ENCODE assay signal across 10 cellular contexts in the genomic region with DNA sequence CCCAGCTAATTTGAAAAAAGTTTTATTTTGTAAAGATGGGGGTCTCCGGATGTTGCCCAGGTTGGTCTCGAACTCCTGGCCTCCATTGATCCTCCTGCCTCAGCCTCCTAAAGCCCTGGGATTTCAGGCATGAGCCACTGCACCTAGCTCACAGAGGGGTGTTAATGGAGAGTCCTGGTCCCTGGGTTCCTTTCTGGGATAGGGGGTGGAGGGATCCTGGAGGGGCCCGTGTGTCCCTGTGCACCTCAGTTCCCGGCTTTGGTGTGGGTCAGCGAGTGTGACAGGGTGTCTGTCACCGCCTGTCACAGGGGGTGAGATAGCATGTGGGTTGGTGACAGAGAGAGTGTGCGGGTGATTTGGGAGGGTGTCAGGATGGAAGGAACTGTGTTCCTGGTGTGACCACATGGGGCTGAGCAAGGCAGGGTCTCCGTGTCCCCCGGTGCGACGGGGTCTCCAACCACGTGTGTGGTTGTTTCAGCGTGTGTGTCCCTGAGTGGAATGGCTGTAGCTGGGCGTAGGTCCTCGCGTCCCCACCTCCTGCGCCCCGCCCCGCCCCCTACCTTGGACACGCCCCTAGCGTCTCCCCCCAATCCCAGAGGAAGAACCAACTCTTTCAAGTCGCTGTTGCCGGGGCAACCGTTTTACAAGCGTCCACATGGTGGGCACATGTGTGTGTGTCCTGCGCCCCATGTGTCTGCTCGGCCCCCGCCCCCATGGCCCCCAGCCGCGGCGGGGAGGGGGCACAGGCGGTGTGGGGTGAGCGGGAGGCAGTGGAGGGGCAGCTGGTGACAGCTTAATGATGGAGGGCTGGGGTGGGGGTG. TPM values are rescaled to one million over a fixed set of nuclear protein-coding genes. Genes with fewer than 3 reads are reported as not detected.
DNase-seq lines count a peak whose midpoint lies in the region; ATAC-seq, FAIRE-seq and TF ChIP-seq lines count a peak whose summit lies in the region.
"Had no signal": no experiment of that assay in that cellular context is flagged by ENCODE, and none has a peak within 500 bp of the region (broad histone marks: within the 10 kb centered on the region; RNA-seq: fewer than 3 reads in every experiment).

No MANE protein-coding gene starts in this region.

- no peaks in the 10 kb centered on the region; the same call in 1 of the 2 replicates for H3F3A ChIP-seq in PC-9 (ENCODE audit: insufficient read depth, low read depth)

- no peak overlapping the region for H3K27ac ChIP-seq in kidney (ENCODE audit: low read depth in 2 of 2, low read length in 2 of 2)
- H3K27ac ChIP-seq in PC-9 = no peak overlapping the region

- H3K27me3 Mint-ChIP-seq in Calu3 (ENCODE audit: unreplicated experiment) (peaks cover 34% of the 10 kb centered on the region), HFFc6 (ENCODE audit: insufficient read depth) (peaks cover 27% of the 10 kb centered on the region)
- peaks cover 3% of the 10 kb centered on the region for H3K27me3 Mint-ChIP-seq in activated naive CD8-positive, alpha-beta T cell
- H3K27me3 Mint-ChIP-seq in activated T-cell treated with anti-CD3 and anti-CD28 coated beads, Interleukin-2, amount 50 U/mL, for 4 hours (ENCODE audit: low read depth) = peaks cover 36% of the 10 kb centered on the region

- H3K36me3 Mint-ChIP-seq in Calu3 (ENCODE audit: insufficient read depth, unreplicated experiment) (peaks cover 16% of the 10 kb centered on the region), HFFc6 (ENCODE audit: low read depth) (no peaks in the 10 kb centered on the region)
- H3K36me3 Mint-ChIP-seq in activated naive CD8-positive, alpha-beta T cell = no peaks in the 10 kb centered on the region
- no peaks in the 10 kb centered on the region for H3K36me3 Mint-ChIP-seq in activated T-cell treated with anti-CD3 and anti-CD28 coated beads, Interleukin-2, amount 50 U/mL, for 4 hours (ENCODE audit: insufficient read depth)

- H3K36me3 ChIP-seq in kidney (ENCODE audit: control insufficient read depth in 1 of 2, insufficient read depth in 2 of 2, low read length in 2 of 2) (no peaks in the 10 kb centered on the region), PC-9 (ENCODE audit: low read depth) (no peaks in the 10 kb centered on the region)

- H3K4me1 ChIP-seq in kidney (ENCODE audit: control insufficient read depth in 1 of 2, insufficient read depth in 1 of 2, low read depth in 1 of 2, low read length in 2 of 2) (peaks cover 0 to 10% of the 10 kb centered on the region in 2 donors), PC-9 (replicated peaks; ENCODE audit: insufficient read depth) (no peaks in the 10 kb centered on the region)

- H3K27ac Mint-ChIP-seq in Calu3 (ENCODE audit: unreplicated experiment) (no peak overlapping the region), HFFc6 (no peak overlapping the region)
- no peak overlapping the region for H3K27ac Mint-ChIP-seq in activated naive CD8-positive, alpha-beta T cell
- H3K27ac Mint-ChIP-seq: activated B cell treated with CpG ODN at 0.5 μM for 24 hours had no signal

- H3K4me2 ChIP-seq in PC-9 = no peak overlapping the region

- H3K4me3 ChIP-seq in kidney (ENCODE audit: low read length in 2 of 2) (no peak overlapping the region), PC-9 (no peak overlapping the region)

- no peak for TF ChIP-seq CTCF in Calu3 (IDR thresholded peaks at IDR 0.05; ENCODE audit: unreplicated experiment)
- no peak for TF ChIP-seq CTCF in HFFc6 (IDR thresholded peaks at IDR 0.05)
- no peak for TF ChIP-seq CTCF in kidney (IDR thresholded peaks at IDR 0.05; ENCODE audit: borderline replicate concordance, extremely low read depth, insufficient read depth)
- no peak for TF ChIP-seq CTCF in PC-9 (conservative IDR thresholded peaks at IDR 0.05)

- DNase-seq in Calu3 (no peak), HFFc6 (peak; percentile 13), kidney (peak; percentile 73), PC-9 (no peak), midbrain (lab: John Stamatoyannopoulos, UW) (no peak), HuH-7.5 (ENCODE audit: low spot score) (no peak)
- DNase-seq in activated T-cell treated with anti-CD3 and anti-CD28 coated beads, Interleukin-2, amount 50 U/mL, for 4 hours = no peak
- DNase-seq: activated B cell treated with CpG ODN at 0.5 μM for 24 hours, NCI-H226 had no signal

- H3K4me1 Mint-ChIP-seq in Calu3 (ENCODE audit: low read depth, unreplicated experiment) (no peaks in the 10 kb centered on the region), HFFc6 (ENCODE audit: low read depth) (peaks cover 12% of the 10 kb centered on the region; the same call in 1 of the 2 replicates)
- H3K4me1 Mint-ChIP-seq in activated naive CD8-positive, alpha-beta T cell (ENCODE audit: low read depth) = peaks cover 20% of the 10 kb centered on the region
- H3K4me1 Mint-ChIP-seq in activated T-cell treated with anti-CD3 and anti-CD28 coated beads, Interleukin-2, amount 50 U/mL, for 4 hours (ENCODE audit: low read depth) = peaks cover 21% of the 10 kb centered on the region

- H4K20me1 ChIP-seq in PC-9 (ENCODE audit: insufficient read depth) = no peaks in the 10 kb centered on the region

- ATAC-seq in activated T-cell treated with anti-CD3 and anti-CD28 coated beads, Interleukin-2, amount 50 U/mL, for 4 hours = no peak

- BruUV-seq in Calu3 (replicated peaks; lab: Mats Ljungman, UMichigan) (no TSS peak), PC-9 (replicated peaks; lab: Mats Ljungman, UMichigan) (no TSS peak)

- H3K9me3 Mint-ChIP-seq in Calu3 (ENCODE audit: low read depth, unreplicated experiment) (no peaks in the 10 kb centered on the region), HFFc6 (no peaks in the 10 kb centered on the region)
- H3K9me3 Mint-ChIP-seq in activated naive CD8-positive, alpha-beta T cell (ENCODE audit: low read depth) = no peaks in the 10 kb centered on the region
- H3K9me3 Mint-ChIP-seq in activated T-cell treated with anti-CD3 and anti-CD28 coated beads, Interleukin-2, amount 50 U/mL, for 4 hours = no peaks in the 10 kb centered on the region
- H3K9me3 Mint-ChIP-seq: activated B cell treated with CpG ODN at 0.5 μM for 24 hours had no signal

- POLR2A ChIA-PET in PC-9 (lab: Charles Lee; ENCODE audit: unreplicated experiment) = no interaction called here

- no peaks in the 10 kb centered on the region for H3K9me3 ChIP-seq in kidney (ENCODE audit: control insufficient read depth in 1 of 2, low read length in 2 of 2)
- H3K9me3 ChIP-seq in PC-9 (ENCODE audit: insufficient read depth, low read depth) = no peaks in the 10 kb centered on the region

- H3K79me2 ChIP-seq in PC-9 (ENCODE audit: low read depth) = no peaks in the 10 kb centered on the region

- H3K9me2 ChIP-seq in PC-9 (ENCODE audit: insufficient read depth) = no peaks in the 10 kb centered on the region

- no peak overlapping the region for H3K9ac ChIP-seq in kidney (ENCODE audit: low read length in 2 of 2)

- 0 out of 2 replicates have a peak, but pooled peaks cover 8% of the 10 kb centered on the region for H3K27me3 ChIP-seq in PC-9 (ENCODE audit: insufficient read depth, low read depth)

- intact Hi-C loops in Calu3 (cut with micrococcal nuclease; ENCODE audit: unreplicated experiment) (loop anchor here (5.0 kb wide), 1 partner anchor 90 kb away; no protein-coding TSS in a partner anchor), kidney (cut with DNase I) (loop anchor here (10.0 kb wide), 1 partner anchor 93 kb away; no protein-coding TSS in a partner anchor), PC-9 (cut with micrococcal nuclease; ENCODE audit: unreplicated experiment) (loop anchor here (10.0 kb wide), 2 partner anchors 183 to 223 kb away; no protein-coding TSS in a partner anchor)

- H3K4me3 Mint-ChIP-seq in Calu3 (ENCODE audit: low read depth, unreplicated experiment) (peak overlapping the region; percentile 69), HFFc6 (peak overlapping the region; percentile 41; the same call in 1 of the 2 replicates)
- H3K4me3 Mint-ChIP-seq in activated naive CD8-positive, alpha-beta T cell = peak overlapping the region; percentile 42
- H3K4me3 Mint-ChIP-seq in activated T-cell treated with anti-CD3 and anti-CD28 coated beads, Interleukin-2, amount 50 U/mL, for 4 hours = no peak overlapping the region
- H3K4me3 Mint-ChIP-seq: activated B cell treated with CpG ODN at 0.5 μM for 24 hours had no signal

- FAIRE-seq in kidney (lab: Jason Lieb, UNC) = no peak

- CTCF ChIA-PET in Calu3 (lab: Charles Lee) = interaction anchor here (0.6 kb wide), 1 partner anchor 59 kb away, joined by 4 read pairs; no protein-coding TSS in a partner anchor
- CTCF ChIA-PET in PC-9 (lab: Charles Lee) = interaction anchor here (0.6 kb wide), 2 partner anchors 89 to 95 kb away, joined by 4 to 8 read pairs; no protein-coding TSS in a partner anchor

- H2AFZ ChIP-seq in PC-9 = no peak overlapping the region

RNA-seq across cellular contexts. Expression of gene NRTN, which starts 2.9 kb away (rescaled TPM):
- 3.9 and 5.4 TPM in 2 replicates for total RNA-seq in Calu3 (2022)
- total RNA-seq in HFFc6 (2021; fragmentation: NEBNext Ultra II Directional; extraction: Animal tissue kit (Norgen Biotek cat#: 25700)) = not detected
- total RNA-seq in kidney = 3.5 TPM
- 5.8 TPM for polyA plus RNA-seq in kidney (ENCODE audit: insufficient read depth, low read depth, low replicate concordance)
- 1.9 and 3.5 TPM in 2 replicates for total RNA-seq in PC-9 (2021)
- total RNA-seq in activated T-cell treated with anti-CD3 and anti-CD28 coated beads, Interleukin-2, amount 50 U/mL, for 4 hours = under 1 TPM in 2 of 3 donors, not detected in 1; 0.33 to 0.47 TPM

RNA-seq across cellular contexts. Expression of gene DUS3L, which starts 11.0 kb away (rescaled TPM):
- total RNA-seq in Calu3 (2022) = 33.2 and 35.5 TPM in 2 replicates
- total RNA-seq in HFFc6 (2021; fragmentation: NEBNext Ultra II Directional; extraction: Animal tissue kit (Norgen Biotek cat#: 25700)) = 10 to 100 TPM; 15.6 to 20.5 (median 18.3) TPM
- total RNA-seq in kidney = 37.6 TPM
- polyA plus RNA-seq in kidney (ENCODE audit: insufficient read depth, low read depth, low replicate concordance) = 18.1 TPM
- 27.1 and 29.2 TPM in 2 replicates for total RNA-seq in PC-9 (2021)
- 100 to 1,000 TPM; 166 to 215 (median 198) TPM for total RNA-seq in activated T-cell treated with anti-CD3 and anti-CD28 coated beads, Interleukin-2, amount 50 U/mL, for 4 hours

RNA-seq across cellular contexts. Expression of gene PRR22, which starts 17.5 kb away (rescaled TPM):
- total RNA-seq in Calu3 (2022) (6.3 TPM in 2 replicates), kidney (4.2 TPM), PC-9 (2021) (4.5 and 4.6 TPM in 2 replicates)
- 1 to 10 TPM in 5 of 6 experiments, under 1 TPM in 1; 0.92 to 1.6 (median 1.4) TPM for total RNA-seq in HFFc6 (2021; fragmentation: NEBNext Ultra II Directional; extraction: Animal tissue kit (Norgen Biotek cat#: 25700))
- polyA plus RNA-seq in kidney (ENCODE audit: insufficient read depth, low read depth, low replicate concordance) = 4.1 TPM
- 10 to 100 TPM; 19.9 to 24.3 (median 20.5) TPM for total RNA-seq in activated T-cell treated with anti-CD3 and anti-CD28 coated beads, Interleukin-2, amount 50 U/mL, for 4 hours

RNA-seq across cellular contexts. Expression of gene FUT6, which starts 37.5 kb away (rescaled TPM):
- total RNA-seq in Calu3 (2022) (1.8 and 2.8 TPM in 2 replicates), kidney (13.0 TPM), PC-9 (2021) (0.43 and 0.55 TPM in 2 replicates)
- total RNA-seq in HFFc6 (2021; fragmentation: NEBNext Ultra II Directional; extraction: Animal tissue kit (Norgen Biotek cat#: 25700)) = not detected
- polyA plus RNA-seq in kidney (ENCODE audit: insufficient read depth, low read depth, low replicate concordance) = 58.4 TPM
- total RNA-seq in activated T-cell treated with anti-CD3 and anti-CD28 coated beads, Interleukin-2, amount 50 U/mL, for 4 hours = not detected
- total RNA-seq: activated B cell treated with CpG ODN at 0.5 μM for 24 hours had no signal

RNA-seq across cellular contexts. Expression of gene FUT3, which starts 49.2 kb away (rescaled TPM):
- 15.6 and 18.6 TPM in 2 replicates for total RNA-seq in Calu3 (2022)
- not detected for total RNA-seq in HFFc6 (2021; fragmentation: NEBNext Ultra II Directional; extraction: Animal tissue kit (Norgen Biotek cat#: 25700))
- total RNA-seq in kidney = 3.0 TPM
- polyA plus RNA-seq in kidney (ENCODE audit: insufficient read depth, low read depth, low replicate concordance) = 6.5 TPM
- 28.5 and 28.7 TPM in 2 replicates for total RNA-seq in PC-9 (2021)
- total RNA-seq in activated T-cell treated with anti-CD3 and anti-CD28 coated beads, Interleukin-2, amount 50 U/mL, for 4 hours = under 1 TPM in 1 of 3 donors, not detected in 2; 0.10 TPM
- total RNA-seq: activated B cell treated with CpG ODN at 0.5 μM for 24 hours had no signal

Comparison
In these comparisons a context has a peak if more than half of its experiments do, and no peak if none do; other contexts are left out.
1. DNase-seq: peak in HFFc6 (single experiment) and kidney (single experiment); none in Calu3 (single experiment), PC-9 (0 of 2), midbrain (single experiment), HuH-7.5 (single experiment) and activated T-cell treated with anti-CD3 and anti-CD28 coated beads, Interleukin-2, amount 50 U/mL, for 4 hours (single experiment).